ENCODE assay signal across 1 cellular context in genomic region chr16:85555549-85556455, GRCh38.
TF ChIP-seq lines count a peak whose summit lies in the region.

No MANE protein-coding gene starts in this region.

TF ChIP-seq in K562, 482 proteins besides CTCF, POLR2A, EP300 and RAD21 (continued from another document):
- TF ChIP-seq TRIM25 (IDR thresholded peaks at IDR 0.05; ENCODE audit: borderline replicate concordance) (0 out of 2 replicates have a peak, but pooled peaks have one; percentile 59), ZSCAN32 (CRISPR knock-in tag; IDR thresholded peaks at IDR 0.05) (no peak), AFF1 (IDR thresholded peaks at IDR 0.05; ENCODE audit: low read depth in 1 of 2, partially characterized antibody in 2 of 2) (peak; percentile 82 to 92), ETS1 (conservative IDR thresholded peaks at IDR 0.05; ENCODE audit: control insufficient read depth, low read depth, low read length) (0 out of 2 replicates have a peak, but pooled peaks have one; percentile 38), BRD9 (IDR thresholded peaks at IDR 0.05; ENCODE audit: low read depth, partially characterized antibody) (peak; percentile 90), ZNF124 (CRISPR knock-in tag; IDR thresholded peaks at IDR 0.05) (no peak), CHD1 (IDR thresholded peaks at IDR 0.05; ENCODE audit: low read length) (peak; percentile 89), SMAD1 (IDR thresholded peaks at IDR 0.05; ENCODE audit: low read depth, low read length, partially characterized antibody) (peak; percentile 67), ARHGAP35 (IDR thresholded peaks at IDR 0.05; ENCODE audit: partially characterized antibody) (no peak), NR2C2 (CRISPR knock-in tag; IDR thresholded peaks at IDR 0.05) (no peak), NR2C2 (tag; IDR thresholded peaks at IDR 0.05) (peak; percentile 67), CHD2 (IDR thresholded peaks at IDR 0.05; ENCODE audit: low read depth, low read length) (no peak)
